11 cellular contexts compared by ENCODE assay signal in the genomic region with DNA sequence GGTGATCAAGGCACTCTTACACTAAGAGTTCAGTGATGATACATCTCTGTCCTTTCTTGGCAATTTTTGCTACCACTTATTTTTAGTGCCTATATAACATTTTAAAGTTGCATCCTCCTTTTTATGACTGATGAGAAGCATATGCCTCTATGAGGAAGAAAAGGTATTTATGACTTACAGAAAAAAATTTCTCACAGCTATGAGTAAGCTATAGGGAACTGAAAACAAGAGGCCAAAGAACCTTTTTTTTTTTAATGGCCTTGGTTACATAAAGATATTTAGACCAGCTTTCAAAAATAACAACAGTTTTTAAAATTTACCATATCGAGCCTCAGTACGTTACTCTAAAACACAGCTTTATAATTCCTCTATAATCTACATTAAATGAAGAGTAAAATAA. TPM values are rescaled to one million over a fixed set of nuclear protein-coding genes. Genes with fewer than 3 reads are reported as not detected.
A peak's percentile ranks its signal among the peaks of the same experiment; 100 is the strongest.
DNase-seq lines count a peak whose midpoint lies in the region; ATAC-seq lines count a peak whose summit lies in the region.
"Had no signal": no experiment of that assay in that cellular context is flagged by ENCODE, and none has a peak within 500 bp of the region (broad histone marks: within the 10 kb centered on the region; RNA-seq: fewer than 3 reads in every experiment).

No MANE protein-coding gene starts in this region.

- H3K27ac Mint-ChIP-seq in T-helper 17 cell = no peak overlapping the region

- peaks cover 2% of the 10 kb centered on the region for H3K36me3 Mint-ChIP-seq in T-helper 17 cell (ENCODE audit: low read depth)

- ATAC-seq in GM19351 (IDR thresholded peaks at IDR 0.05; ENCODE audit: unreplicated experiment) = peak; percentile 92
- peak; percentile 80 for ATAC-seq in HG02763 (IDR thresholded peaks at IDR 0.05; ENCODE audit: unreplicated experiment)
- ATAC-seq in HG03558 (IDR thresholded peaks at IDR 0.05; ENCODE audit: extremely low read depth, unreplicated experiment) = peak; percentile 77
- no peak for ATAC-seq in T-helper 17 cell

- DNase-seq in CD1c-positive myeloid dendritic cell (ENCODE audit: extremely low spot score) (peak; percentile 61), NCI-H446 (lab: John Stamatoyannopoulos, UW) (no peak), NCI-H510A treated with DMSO at 0.1 percent for 48 hours (lab: John Stamatoyannopoulos, UW) (no peak), T-helper 1 cell (no peak), T-helper 17 cell (no peak)
- DNase-seq: NCI-H2029 had no signal

- no peak overlapping the region for H3K4me3 Mint-ChIP-seq in T-helper 17 cell

- no peaks in the 10 kb centered on the region for H3K27me3 Mint-ChIP-seq in T-helper 17 cell

- no peaks in the 10 kb centered on the region for H3K9me3 ChIP-seq in T-helper 17 cell (ENCODE audit: control insufficient read depth, low read length, poor library complexity, severe bottlenecking)
- H3K9me3 ChIP-seq: neutrophil, SJSA1 had no signal

- peaks cover 11% of the 10 kb centered on the region for H3K4me1 Mint-ChIP-seq in T-helper 17 cell

RNA-seq across cellular contexts. Expression of a gene that starts 21.3 kb away (rescaled TPM):
- total RNA-seq in T-helper 17 cell = 10 to 100 TPM; 56.1 to 56.8 TPM

RNA-seq across cellular contexts. Expression of a gene that starts 21.7 kb away (rescaled TPM):
- 10 to 100 TPM; 29.5 to 32.7 TPM for total RNA-seq in T-helper 17 cell
